ENCODE assay signal across 29 cellular contexts in genomic region chr1:224585051-224585450, GRCh38. TPM values are rescaled to one million over a fixed set of nuclear protein-coding genes. Genes with fewer than 3 reads are reported as not detected.
"Had no signal": no experiment of that assay in that cellular context is flagged by ENCODE, and none has a peak within 500 bp of the region (broad histone marks: within the 10 kb centered on the region; RNA-seq: fewer than 3 reads in every experiment).

No MANE protein-coding gene starts in this region.

- H3K36me3 Mint-ChIP-seq: stimulated activated effector memory CD8-positive, alpha-beta T cell treated with anti-CD3 and anti-CD28 coated beads, Interleukin-12 subunit alpha, Interleukin-12 subunit beta, amount 100 ng/mL, for 72 hours; stimulated activated naive B cell treated with anti-CD40 and anti-IgM and Interleukin-4, amounts not matched to agents 10 μg/mL and 1 μg/mL and 100 μg/mL, for 72 hours had no signal

- H3K4me1 Mint-ChIP-seq: stimulated activated effector memory CD8-positive, alpha-beta T cell treated with anti-CD3 and anti-CD28 coated beads, Interleukin-12 subunit alpha, Interleukin-12 subunit beta, amount 100 ng/mL, for 72 hours; stimulated activated memory B cell treated with anti-CD40 and anti-IgM and Interleukin-4, amounts not matched to agents 10 μg/mL and 1 μg/mL and 100 μg/mL, for 72 hours; stimulated activated naive B cell treated with anti-CD40 and anti-IgM and Interleukin-4, amounts not matched to agents 10 μg/mL and 1 μg/mL and 100 μg/mL, for 72 hours; stimulated activated naive CD8-positive, alpha-beta T cell treated with anti-CD3 and anti-CD28 coated beads, Interleukin-15, amount 100 ng/mL, for 72 hours had no signal

- H3K4me3 Mint-ChIP-seq: stimulated activated effector memory CD8-positive, alpha-beta T cell treated with anti-CD3 and anti-CD28 coated beads, Interleukin-12 subunit alpha, Interleukin-12 subunit beta, amount 100 ng/mL, for 72 hours; stimulated activated memory B cell treated with anti-CD40 and anti-IgM and Interleukin-4, amounts not matched to agents 10 μg/mL and 1 μg/mL and 100 μg/mL, for 72 hours; stimulated activated naive B cell treated with anti-CD40 and anti-IgM and Interleukin-4, amounts not matched to agents 10 μg/mL and 1 μg/mL and 100 μg/mL, for 72 hours; stimulated activated naive CD8-positive, alpha-beta T cell treated with anti-CD3 and anti-CD28 coated beads, Interleukin-15, amount 100 ng/mL, for 72 hours; stimulated activated naive CD8-positive, alpha-beta T cell treated with anti-CD3 and anti-CD28 coated beads, Interleukin-15, Interleukin-2, amounts not matched to agents 100 ng/mL and 50 ng/mL, for 24 hours; type B pancreatic cell had no signal

- H3K27ac Mint-ChIP-seq: stimulated activated effector memory CD8-positive, alpha-beta T cell treated with anti-CD3 and anti-CD28 coated beads, Interleukin-12 subunit alpha, Interleukin-12 subunit beta, amount 100 ng/mL, for 72 hours; stimulated activated memory B cell treated with anti-CD40 and anti-IgM and Interleukin-4, amounts not matched to agents 10 μg/mL and 1 μg/mL and 100 μg/mL, for 72 hours; stimulated activated naive B cell treated with anti-CD40 and anti-IgM and Interleukin-4, amounts not matched to agents 10 μg/mL and 1 μg/mL and 100 μg/mL, for 72 hours; stimulated activated naive CD8-positive, alpha-beta T cell treated with anti-CD3 and anti-CD28 coated beads, Interleukin-15, amount 100 ng/mL, for 72 hours; stimulated activated naive CD8-positive, alpha-beta T cell treated with anti-CD3 and anti-CD28 coated beads, Interleukin-15, Interleukin-2, amounts not matched to agents 100 ng/mL and 50 ng/mL, for 24 hours; type B pancreatic cell had no signal

- H3K4me1 ChIP-seq: stomach, suprapubic skin, testis, thyroid gland, tibial artery, tibial nerve, transverse colon, upper lobe of left lung, upper lobe of right lung, uterus, vagina had no signal

- H3K4me3 ChIP-seq: stomach, suprapubic skin, testis, thoracic aorta, thyroid gland, tibial artery, tibial nerve, transverse colon, upper lobe of left lung, upper lobe of right lung, uterus, vagina had no signal

- H3K27ac ChIP-seq: stomach, suprapubic skin, testis, thoracic aorta, thyroid gland, tibial artery, tibial nerve, transverse colon, upper lobe of left lung, upper lobe of right lung, uterus, vagina had no signal

- H3K27me3 Mint-ChIP-seq: stimulated activated naive CD8-positive, alpha-beta T cell treated with anti-CD3 and anti-CD28 coated beads, Interleukin-15, amount 100 ng/mL, for 72 hours; stimulated activated naive CD8-positive, alpha-beta T cell treated with anti-CD3 and anti-CD28 coated beads, Interleukin-15, Interleukin-2, amounts not matched to agents 100 ng/mL and 50 ng/mL, for 24 hours; type B pancreatic cell had no signal

- H3K9me3 Mint-ChIP-seq: stimulated activated effector memory CD8-positive, alpha-beta T cell treated with anti-CD3 and anti-CD28 coated beads, Interleukin-12 subunit alpha, Interleukin-12 subunit beta, amount 100 ng/mL, for 72 hours; stimulated activated memory B cell treated with anti-CD40 and anti-IgM and Interleukin-4, amounts not matched to agents 10 μg/mL and 1 μg/mL and 100 μg/mL, for 72 hours; stimulated activated naive B cell treated with anti-CD40 and anti-IgM and Interleukin-4, amounts not matched to agents 10 μg/mL and 1 μg/mL and 100 μg/mL, for 72 hours; stimulated activated naive CD8-positive, alpha-beta T cell treated with anti-CD3 and anti-CD28 coated beads, Interleukin-15, amount 100 ng/mL, for 72 hours had no signal

- DNase-seq: stimulated activated CD4-positive, alpha-beta T cell treated with anti-CD3 and anti-CD28 coated beads, Interleukin-2, amount 100 ng/mL, for 48 hours; stimulated activated CD4-positive, alpha-beta T cell treated with anti-CD3 and anti-CD28 coated beads, Interleukin-4, amount 100 ng/mL, for 1 hour; stimulated activated CD4-positive, alpha-beta T cell treated with anti-CD3 and anti-CD28 coated beads, Interleukin-4, amount 100 ng/mL, for 24 hours; stimulated activated CD4-positive, alpha-beta T cell treated with anti-CD3 and anti-CD28 coated beads, Interleukin-4, amount 100 ng/mL, for 4 hours; stimulated activated CD8-positive, alpha-beta memory T cell treated with anti-CD3 and anti-CD28 coated beads, Interleukin-4, amount 100 ng/mL, for 48 hours; stimulated activated naive B cell treated with anti-CD40 and anti-IgM and Interleukin-4, amounts not matched to agents 10 μg/mL and 1 μg/mL and 100 μg/mL, for 72 hours; stimulated activated naive CD4-positive, alpha-beta T cell; stimulated activated naive CD4-positive, alpha-beta T cell treated with Interleukin-2 at 50 U/mL for 16 hours; stimulated activated naive CD8-positive, alpha-beta T cell treated with anti-CD3 and anti-CD28 coated beads, Interleukin-15, amount 100 ng/mL, for 72 hours; stimulated activated naive CD8-positive, alpha-beta T cell treated with anti-CD3 and anti-CD28 coated beads, Interleukin-15, Interleukin-2, amounts not matched to agents 100 U/mL and 50 U/mL, for 24 hours; stomach; substantia nigra; testis; thyroid gland; tibial artery; transverse colon; trophoblast cell; upper lobe of left lung; upper lobe of right lung; uterus had no signal

- H3K9me3 ChIP-seq: stomach, suprapubic skin, testis, thoracic aorta, thyroid gland, tibial artery, tibial nerve, transverse colon, upper lobe of left lung, upper lobe of right lung, uterus, vagina had no signal

- FAIRE-seq: urothelium cell line had no signal

- H3K27me3 ChIP-seq: stomach, suprapubic skin, testis, thyroid gland, tibial artery, tibial nerve, transverse colon, upper lobe of left lung, upper lobe of right lung, uterus, vagina had no signal

- H3K36me3 ChIP-seq: stomach, suprapubic skin, thoracic aorta, thyroid gland, tibial artery, transverse colon, upper lobe of left lung, upper lobe of right lung, uterus, vagina had no signal

RNA-seq across cellular contexts. Expression of gene CNIH3, which starts 31.1 kb away (rescaled TPM):
- total RNA-seq: vagina had no signal
